Comparison of ENCODE assay signal across 8 cellular contexts in the genomic region with DNA sequence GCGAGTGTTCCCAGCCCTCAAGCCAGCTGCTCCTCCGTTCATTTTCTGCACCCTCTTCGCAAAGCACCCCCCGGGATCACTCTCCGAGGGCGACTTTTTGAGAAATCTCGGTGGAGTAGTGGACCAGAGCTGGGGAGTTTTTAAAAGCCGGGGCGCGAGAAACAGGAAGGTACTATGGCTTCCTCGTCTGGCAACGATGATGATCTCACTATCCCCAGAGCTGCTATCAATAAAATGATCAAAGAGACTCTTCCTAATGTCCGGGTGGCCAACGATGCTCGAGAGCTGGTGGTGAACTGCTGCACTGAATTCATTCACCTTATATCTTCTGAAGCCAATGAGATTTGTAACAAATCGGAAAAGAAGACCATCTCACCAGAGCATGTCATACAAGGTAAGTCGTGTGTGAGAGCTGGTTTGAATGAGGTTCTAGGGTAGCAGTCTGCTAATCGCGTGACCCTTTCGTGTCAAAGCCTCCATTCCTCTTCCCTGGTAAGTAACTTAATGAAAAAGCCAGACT. TPM values are rescaled to one million over a fixed set of nuclear protein-coding genes. Genes with fewer than 3 reads are reported as not detected.
DNase-seq lines count a peak whose midpoint lies in the region; ATAC-seq and TF ChIP-seq lines count a peak whose summit lies in the region.

No MANE protein-coding gene starts in this region.

- peaks cover 42% of the 10 kb centered on the region for H3K36me3 Mint-ChIP-seq in CD4-positive, alpha-beta T cell (ENCODE audit: low read depth)
- peaks cover 33% of the 10 kb centered on the region for H3K36me3 Mint-ChIP-seq in activated naive CD8-positive, alpha-beta T cell treated with anti-CD3 and anti-CD28 coated beads, Interleukin-2, amount 50 U/mL, for 24 hours (ENCODE audit: low read depth)

- TF ChIP-seq CTCF in CD4-positive, alpha-beta T cell (IDR thresholded peaks at IDR 0.05): no peak

- H3K27me3 ChIP-seq in CD4-positive, alpha-beta T cell (ENCODE audit: control insufficient read depth, insufficient read depth, low read length): no peaks in the 10 kb centered on the region

- intact Hi-C loops in CD4-positive, alpha-beta T cell (cut with DNase I, micrococcal nuclease): loop anchor here (2.0 to 10.0 kb wide), 11 partner anchors 39 to 1886 kb away; partner anchors contain the start of genes CCDC18 (in 2 of the 2), TMED5 (in 2 of the 2), ABCD3 (in 1 of the 2) and ALG14 (in 1 of the 2)
- intact Hi-C loops in left ventricle myocardium superior (cut with micrococcal nuclease): no loop called here

- POLR2A ChIA-PET in CD4-positive, alpha-beta T cell (lab: Charles Lee): interaction anchor here (0.6 to 2.7 kb wide), 13 partner anchors 10 to 562 kb away, joined by 3 to 30 read pairs (median 10); partner anchors contain the start of genes DIPK1A, DNTTIP2, GCLM and RPL5

- no peaks in the 10 kb centered on the region for H3K27me3 Mint-ChIP-seq in CD4-positive, alpha-beta T cell
- H3K27me3 Mint-ChIP-seq in activated naive CD8-positive, alpha-beta T cell treated with anti-CD3 and anti-CD28 coated beads, Interleukin-2, amount 50 U/mL, for 24 hours: no peaks in the 10 kb centered on the region

- ATAC-seq in CD4-positive, alpha-beta T cell (ENCODE audit: poor library complexity): peak; percentile 25
- ATAC-seq in GM18907 (IDR thresholded peaks at IDR 0.05; ENCODE audit: unreplicated experiment) (peak; percentile 37), HG03135 (IDR thresholded peaks at IDR 0.05; ENCODE audit: unreplicated experiment) (peak; percentile 25), left ventricle myocardium superior (peak; percentile 3)
- peak; percentile 30 for ATAC-seq in activated naive CD8-positive, alpha-beta T cell treated with anti-CD3 and anti-CD28 coated beads, Interleukin-2, amount 50 U/mL, for 24 hours

- peak overlapping the region; percentile 99 for H3K4me3 Mint-ChIP-seq in CD4-positive, alpha-beta T cell
- peak overlapping the region; percentile 97 for H3K4me3 Mint-ChIP-seq in activated naive CD8-positive, alpha-beta T cell treated with anti-CD3 and anti-CD28 coated beads, Interleukin-2, amount 50 U/mL, for 24 hours

- no peaks in the 10 kb centered on the region for H3K9me3 ChIP-seq in CD4-positive, alpha-beta T cell (ENCODE audit: control insufficient read depth, low read length)

- H3K27ac Mint-ChIP-seq in CD4-positive, alpha-beta T cell: peak overlapping the region; percentile 96
- H3K27ac Mint-ChIP-seq in activated naive CD8-positive, alpha-beta T cell treated with anti-CD3 and anti-CD28 coated beads, Interleukin-2, amount 50 U/mL, for 24 hours: peak overlapping the region; percentile 97

- peaks cover 64% of the 10 kb centered on the region for H3K4me1 Mint-ChIP-seq in CD4-positive, alpha-beta T cell (ENCODE audit: low read depth)
- H3K4me1 Mint-ChIP-seq in activated naive CD8-positive, alpha-beta T cell treated with anti-CD3 and anti-CD28 coated beads, Interleukin-2, amount 50 U/mL, for 24 hours: peaks cover 40% of the 10 kb centered on the region

- no peaks in the 10 kb centered on the region for H3K9me3 Mint-ChIP-seq in CD4-positive, alpha-beta T cell
- H3K9me3 Mint-ChIP-seq in activated naive CD8-positive, alpha-beta T cell treated with anti-CD3 and anti-CD28 coated beads, Interleukin-2, amount 50 U/mL, for 24 hours: no peaks in the 10 kb centered on the region

- peak overlapping the region; percentile 94 for H3K27ac ChIP-seq in CD4-positive, alpha-beta T cell (ENCODE audit: low read depth, low read length)

- DNase-seq in CD4-positive, alpha-beta T cell: peak in 8 of 10 experiments; percentile 10 to 48 (median 18)
- DNase-seq in RPMI8226 (peak; percentile 16), left ventricle myocardium superior (no peak), retina (peak; percentile 57), HPDE6-E6E7 (ENCODE audit: extremely low spot score) (no peak)
- DNase-seq in activated naive CD8-positive, alpha-beta T cell treated with anti-CD3 and anti-CD28 coated beads, Interleukin-2, amount 50 U/mL, for 24 hours: no peak

- CTCF ChIA-PET in CD4-positive, alpha-beta T cell (lab: Charles Lee): interaction anchor here (1.2 to 2.7 kb wide), 5 partner anchors 10 to 515 kb away, joined by 3 to 20 read pairs (median 5); partner anchors contain the start of gene RPL5

RNA-seq across cellular contexts. Expression of gene DR1, which starts 0.8 kb away (rescaled TPM):
- total RNA-seq in CD4-positive, alpha-beta T cell: 10 to 100 TPM; 51.4 to 54.4 TPM
- 38.3 TPM for total RNA-seq in left ventricle myocardium superior

Comparison
In these comparisons a context has a peak if more than half of its experiments do, and no peak if none do; other contexts are left out.
1. DNase-seq: peak in CD4-positive, alpha-beta T cell (8 of 10), RPMI8226 (single experiment) and retina (single experiment); none in activated naive CD8-positive, alpha-beta T cell treated with anti-CD3 and anti-CD28 coated beads, Interleukin-2, amount 50 U/mL, for 24 hours (single experiment), left ventricle myocardium superior (single experiment) and HPDE6-E6E7 (single experiment).
2. Peak in every context shown above with its lines, with median percentiles within 50 percentile points of each other: ATAC-seq.